ENCODE assay signal across 19 cellular contexts in genomic region chr13:95201814-95202521, GRCh38.
DNase-seq lines count a peak whose midpoint lies in the region; ATAC-seq and TF ChIP-seq lines count a peak whose summit lies in the region.
"Had no signal": no experiment of that assay in that cellular context is flagged by ENCODE, and none has a peak within 500 bp of the region (broad histone marks: within the 10 kb centered on the region; RNA-seq: fewer than 3 reads in every experiment).

No MANE protein-coding gene starts in this region.

- H3K27me3 ChIP-seq in fibroblast of lung (ENCODE audit: control insufficient read depth, insufficient read depth, low read length) (no peaks in the 10 kb centered on the region), heart right ventricle (no peaks in the 10 kb centered on the region)
- H3K27me3 ChIP-seq: right lobe of liver had no signal

- H4K20me1 ChIP-seq in fibroblast of lung (ENCODE audit: control insufficient read depth, extremely low read depth, insufficient read depth, low read length) = no peaks in the 10 kb centered on the region

- TF ChIP-seq CTCF in HFFc6 (IDR thresholded peaks at IDR 0.05) = no peak
- TF ChIP-seq CTCF in fibroblast of lung (conservative IDR thresholded peaks at IDR 0.05 in 1 of 2, IDR thresholded peaks at IDR 0.05 in 1 of 2; ENCODE audit: low read depth in 1 of 2, low read length in 2 of 2) = no peak
- no peak for TF ChIP-seq CTCF in heart right ventricle (IDR thresholded peaks at IDR 0.05)

- ATAC-seq in heart right ventricle = no peak
- no peak for ATAC-seq in GM18511 (IDR thresholded peaks at IDR 0.05; ENCODE audit: unreplicated experiment)
- no peak for ATAC-seq in GM18867 (IDR thresholded peaks at IDR 0.05; ENCODE audit: unreplicated experiment)
- ATAC-seq: left lobe of liver, Panc1, right lobe of liver had no signal

- peaks cover 11% of the 10 kb centered on the region for H3K36me3 ChIP-seq in fibroblast of lung (ENCODE audit: control insufficient read depth, insufficient read depth, low read length)
- H3K36me3 ChIP-seq in heart right ventricle = peaks cover 0 to 43% (median 0%) of the 10 kb centered on the region in 9 donors
- H3K36me3 ChIP-seq: right lobe of liver had no signal

- DNase-seq in HFFc6 = peak; percentile 28
- DNase-seq in SK-N-DZ (ENCODE audit: low spot score) = peak; percentile 51
- peak; percentile 25 to 80 for DNase-seq in fibroblast of lung (ENCODE audit: low read depth in 2 of 2)
- peak; percentile 42 for DNase-seq in pons (ENCODE audit: low spot score)
- DNase-seq in heart right ventricle = no peak
- DNase-seq in NCI-H1092 (lab: John Stamatoyannopoulos, UW) = no peak
- DNase-seq: activated CD4-positive, alpha-beta T cell treated with anti-CD3 and anti-CD28 coated beads, Interleukin-2, amount 10 ng/mL, durations not matched to agents 7 days and 5 days; AML-193; Caco-2; NCI-H1694 treated with DMSO at 0.1 percent for 48 hours; NCI-H226; right lobe of liver; T1000 had no signal

- H3K4me3 ChIP-seq in fibroblast of lung (replicated peaks in 1 of 4; ENCODE audit: control extremely low read depth in 1 of 4, insufficient read depth in 1 of 4, low read depth in 3 of 4, low read length in 4 of 4) (no peak overlapping the region), heart right ventricle (no peak overlapping the region)
- H3K4me3 ChIP-seq: right lobe of liver had no signal

- WGBS in heart right ventricle, 2 donors = 79 to 84% methylated on average over 9 of the region's 9 CpGs

- H3K9ac ChIP-seq in fibroblast of lung (ENCODE audit: insufficient read depth, low read length) = no peak overlapping the region

- no peak overlapping the region for H3K4me3 Mint-ChIP-seq in HFFc6
- H3K4me3 Mint-ChIP-seq: activated CD4-positive, alpha-beta T cell treated with anti-CD3 and anti-CD28 coated beads, Interleukin-2, amount 10 ng/mL, durations not matched to agents 7 days and 5 days; dendritic cell treated with granulocyte-macrophage colony-stimulating factor and Interleukin-4, amounts not matched to agents 40 ng/mL and 50 ng/mL, for 4 days; stimulated activated naive CD8-positive, alpha-beta T cell treated with anti-CD3 and anti-CD28 coated beads, Interleukin-15, Interleukin-2, amounts not matched to agents 100 ng/mL and 50 ng/mL, for 24 hours had no signal

- H3K27ac ChIP-seq in fibroblast of lung (ENCODE audit: insufficient read depth, low read length) = no peak overlapping the region
- no peak overlapping the region for H3K27ac ChIP-seq in heart right ventricle
- H3K27ac ChIP-seq: right lobe of liver had no signal

- no peaks in the 10 kb centered on the region for H3K27me3 Mint-ChIP-seq in HFFc6 (ENCODE audit: insufficient read depth)
- H3K27me3 Mint-ChIP-seq: activated CD4-positive, alpha-beta T cell treated with anti-CD3 and anti-CD28 coated beads, Interleukin-2, amount 10 ng/mL, durations not matched to agents 7 days and 5 days; dendritic cell treated with granulocyte-macrophage colony-stimulating factor and Interleukin-4, amounts not matched to agents 40 ng/mL and 50 ng/mL, for 4 days; stimulated activated naive CD8-positive, alpha-beta T cell treated with anti-CD3 and anti-CD28 coated beads, Interleukin-15, Interleukin-2, amounts not matched to agents 100 ng/mL and 50 ng/mL, for 24 hours had no signal

- intact Hi-C loops in heart right ventricle (cut with DNase I) = no loop called here

- H3K9me3 Mint-ChIP-seq in HFFc6 = peaks cover 3% of the 10 kb centered on the region; the same call in 1 of the 2 replicates
- H3K9me3 Mint-ChIP-seq: activated CD4-positive, alpha-beta T cell treated with anti-CD3 and anti-CD28 coated beads, Interleukin-2, amount 10 ng/mL, durations not matched to agents 7 days and 5 days; stimulated activated naive CD8-positive, alpha-beta T cell treated with anti-CD3 and anti-CD28 coated beads, Interleukin-15, Interleukin-2, amounts not matched to agents 100 ng/mL and 50 ng/mL, for 24 hours had no signal

- no peak overlapping the region for H3K4me2 ChIP-seq in fibroblast of lung (ENCODE audit: extremely low read depth, insufficient read depth, low read length)

- H3K4me1 ChIP-seq in fibroblast of lung (ENCODE audit: control insufficient read depth, extremely low read depth, insufficient read depth, low read length) (no peaks in the 10 kb centered on the region), heart right ventricle (no peaks in the 10 kb centered on the region)
- H3K4me1 ChIP-seq: Caco-2, right lobe of liver had no signal

- H3K27ac Mint-ChIP-seq in HFFc6 = no peak overlapping the region
- H3K27ac Mint-ChIP-seq: activated CD4-positive, alpha-beta T cell treated with anti-CD3 and anti-CD28 coated beads, Interleukin-2, amount 10 ng/mL, durations not matched to agents 7 days and 5 days; dendritic cell treated with granulocyte-macrophage colony-stimulating factor and Interleukin-4, amounts not matched to agents 40 ng/mL and 50 ng/mL, for 4 days; stimulated activated naive CD8-positive, alpha-beta T cell treated with anti-CD3 and anti-CD28 coated beads, Interleukin-15, Interleukin-2, amounts not matched to agents 100 ng/mL and 50 ng/mL, for 24 hours had no signal

- H3K9me3 ChIP-seq in fibroblast of lung (ENCODE audit: control insufficient read depth, insufficient read depth, low read depth, low read length) = no peaks in the 10 kb centered on the region
- peaks cover 0 to 6% (median 0%) of the 10 kb centered on the region in 11 donors for H3K9me3 ChIP-seq in heart right ventricle
- H3K9me3 ChIP-seq: Caco-2, right lobe of liver had no signal

- H2AFZ ChIP-seq in fibroblast of lung (ENCODE audit: low read length) = no peak overlapping the region

- H3K79me2 ChIP-seq in fibroblast of lung (ENCODE audit: control insufficient read depth, insufficient read depth, low read length) = no peaks in the 10 kb centered on the region

- peaks cover 42% of the 10 kb centered on the region for H3K36me3 Mint-ChIP-seq in HFFc6 (ENCODE audit: low read depth)

- H3K4me1 Mint-ChIP-seq in HFFc6 (ENCODE audit: low read depth) = no peaks in the 10 kb centered on the region
- H3K4me1 Mint-ChIP-seq: activated CD4-positive, alpha-beta T cell treated with anti-CD3 and anti-CD28 coated beads, Interleukin-2, amount 10 ng/mL, durations not matched to agents 7 days and 5 days had no signal

Comparison
In these comparisons a context has a peak if more than half of its experiments do, and no peak if none do; other contexts are left out.
1. DNase-seq: peak in HFFc6 (single experiment), SK-N-DZ (single experiment), fibroblast of lung (2 of 2) and pons (single experiment); none in heart right ventricle (0 of 2) and NCI-H1092 (single experiment).